8 cellular contexts compared by ENCODE assay signal in the genomic region with DNA sequence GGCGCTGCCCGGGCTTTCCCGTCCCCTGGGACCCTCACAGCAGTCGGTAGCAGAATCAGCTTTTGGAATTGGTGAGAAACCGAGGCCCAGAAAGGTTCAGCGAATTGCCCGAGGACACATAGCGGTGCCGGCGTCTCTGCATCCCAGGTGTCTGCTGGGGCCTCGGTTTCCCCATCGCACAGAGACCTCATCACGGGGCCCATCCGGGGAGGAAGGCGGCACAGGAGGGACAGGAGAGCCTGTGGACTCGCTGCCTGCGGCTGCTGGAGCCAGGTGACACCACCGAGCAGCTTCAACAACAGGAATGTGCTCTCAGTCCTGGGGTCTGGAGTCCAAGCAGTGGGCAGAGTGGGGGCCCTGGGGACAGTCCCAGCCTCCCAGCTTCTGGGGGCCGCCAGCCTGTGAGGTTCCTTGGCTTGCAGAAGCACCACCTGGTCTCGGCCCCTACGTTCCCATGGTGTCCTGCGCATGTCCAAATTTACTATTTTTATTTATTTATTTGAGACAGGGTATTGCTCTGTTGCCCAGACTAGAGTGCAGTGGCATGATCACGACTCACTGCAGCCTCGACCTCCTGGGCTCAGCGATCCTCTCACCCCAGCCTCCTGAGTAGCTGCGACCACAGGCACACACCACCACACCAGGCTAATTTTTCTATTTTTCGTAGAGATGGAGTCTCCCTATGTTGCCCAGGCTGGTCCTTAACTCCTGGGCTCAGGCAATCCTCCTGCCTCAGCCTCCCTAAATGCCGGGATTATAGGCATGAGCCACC. TPM values are rescaled to one million over a fixed set of nuclear protein-coding genes. Genes with fewer than 3 reads are reported as not detected.
A peak's percentile ranks its signal among the peaks of the same experiment; 100 is the strongest.
DNase-seq lines count a peak whose midpoint lies in the region; ATAC-seq and TF ChIP-seq lines count a peak whose summit lies in the region.

No MANE protein-coding gene starts in this region.

- peak overlapping the region; percentile 92 for H2AFZ ChIP-seq in mammary epithelial cell (ENCODE audit: low read depth, low read length)

- H4K20me1 ChIP-seq in mammary epithelial cell (ENCODE audit: insufficient read depth, low read length) = no peaks in the 10 kb centered on the region

- dilution Hi-C loops in mammary epithelial cell (cut with HindIII; ENCODE audit: low sequenced_read_pairs) = loop anchor here (10.0 kb wide), 1 partner anchor 161 kb away; no protein-coding TSS in a partner anchor

- H3K9ac ChIP-seq in mammary epithelial cell (ENCODE audit: insufficient read depth, low read length) = no peak overlapping the region

- in situ Hi-C loops in mammary epithelial cell (cut with MboI; ENCODE audit: low sequenced_read_pairs in 2 of 2) = no loop called here

- H3K9me3 Mint-ChIP-seq in stimulated activated naive CD8-positive, alpha-beta T cell treated with anti-CD3 and anti-CD28 coated beads, Interleukin-15, amount 100 ng/mL, for 72 hours = no peaks in the 10 kb centered on the region

- no peak for DNase-seq in stimulated activated naive CD8-positive, alpha-beta T cell treated with anti-CD3 and anti-CD28 coated beads, Interleukin-15, amount 100 ng/mL, for 72 hours
- DNase-seq in stimulated activated naive CD8-positive, alpha-beta T cell treated with anti-CD3 and anti-CD28 coated beads, Interleukin-15, Interleukin-2, amounts not matched to agents 100 U/mL and 50 U/mL, for 24 hours = no peak
- DNase-seq in mammary epithelial cell (no peak), DMS 273 treated with DMSO at 0.1 percent for 48 hours (lab: John Stamatoyannopoulos, UW) (no peak), SJCRH30 (no peak), NCI-H82 treated with DMSO at 0.1 percent for 48 hours (lab: John Stamatoyannopoulos, UW; ENCODE audit: unreplicated experiment) (no peak)

- no TSS peak for BruUV-seq in mammary epithelial cell (replicated peaks; lab: Mats Ljungman, UMichigan)

- peaks cover 43% of the 10 kb centered on the region for H3K79me2 ChIP-seq in mammary epithelial cell (ENCODE audit: insufficient read depth, low read length)

- H3K27me3 ChIP-seq in mammary epithelial cell (ENCODE audit: insufficient read depth, low read length) = no peaks in the 10 kb centered on the region
- no peaks in the 10 kb centered on the region for H3K27me3 ChIP-seq in muscle layer of duodenum (ENCODE audit: low read depth, low read length)
- H3K27me3 ChIP-seq in SJCRH30 = no peaks in the 10 kb centered on the region

- peaks cover 25% of the 10 kb centered on the region for H3K4me1 Mint-ChIP-seq in stimulated activated naive CD8-positive, alpha-beta T cell treated with anti-CD3 and anti-CD28 coated beads, Interleukin-15, amount 100 ng/mL, for 72 hours

- no peak for ATAC-seq in stimulated activated naive CD8-positive, alpha-beta T cell treated with anti-CD3 and anti-CD28 coated beads, Interleukin-15, amount 100 ng/mL, for 72 hours
- no peak for ATAC-seq in stimulated activated naive CD8-positive, alpha-beta T cell treated with anti-CD3 and anti-CD28 coated beads, Interleukin-15, Interleukin-2, amounts not matched to agents 100 U/mL and 50 U/mL, for 24 hours
- ATAC-seq in GM18873 (IDR thresholded peaks at IDR 0.05; ENCODE audit: low FRiP score, unreplicated experiment) = no peak

- H3K36me3 ChIP-seq in mammary epithelial cell (ENCODE audit: insufficient read depth, low read length) (peaks cover 8% of the 10 kb centered on the region), muscle layer of duodenum (ENCODE audit: control insufficient read depth in 1 of 2, insufficient read depth in 2 of 2, low read length in 2 of 2) (peaks cover 16 to 21% of the 10 kb centered on the region in 2 donors), SJCRH30 (peaks cover 8% of the 10 kb centered on the region; the same call in 1 of the 2 replicates)

- H3K27ac Mint-ChIP-seq in stimulated activated naive CD8-positive, alpha-beta T cell treated with anti-CD3 and anti-CD28 coated beads, Interleukin-15, amount 100 ng/mL, for 72 hours = no peak overlapping the region

- no peaks in the 10 kb centered on the region for H3K9me3 ChIP-seq in mammary epithelial cell (replicated peaks; ENCODE audit: insufficient read depth, low read length)
- no peaks in the 10 kb centered on the region for H3K9me3 ChIP-seq in muscle layer of duodenum (ENCODE audit: control insufficient read depth in 1 of 2, low read length in 2 of 2)
- H3K9me3 ChIP-seq in SJCRH30 (replicated peaks) = no peaks in the 10 kb centered on the region

- H3K4me1 ChIP-seq in mammary epithelial cell (ENCODE audit: insufficient read depth, low read length) (peaks cover 12% of the 10 kb centered on the region), muscle layer of duodenum (ENCODE audit: control insufficient read depth in 1 of 2, insufficient read depth in 2 of 2, low read length in 2 of 2) (peaks cover 0 to 27% of the 10 kb centered on the region in 2 donors), SJCRH30 (no peaks in the 10 kb centered on the region)

- H3K27ac ChIP-seq in mammary epithelial cell (ENCODE audit: insufficient read depth, low read depth, low read length) (no peak overlapping the region), muscle layer of duodenum (ENCODE audit: low read length) (no peak overlapping the region), SJCRH30 (no peak overlapping the region)

- no peaks in the 10 kb centered on the region for H3K27me3 Mint-ChIP-seq in stimulated activated naive CD8-positive, alpha-beta T cell treated with anti-CD3 and anti-CD28 coated beads, Interleukin-15, amount 100 ng/mL, for 72 hours

- peak overlapping the region; percentile 80 for H3K4me2 ChIP-seq in mammary epithelial cell (ENCODE audit: insufficient read depth, low read depth, low read length)

- intact Hi-C loops in mammary epithelial cell (cut with micrococcal nuclease) = no loop called here

- 65% methylated on average over 16 of the region's 28 CpGs for WGBS in mammary epithelial cell (ENCODE audit: low coverage, missing lambda C conversion rate)

- peak overlapping the region in 2 of 3 experiments; percentile 40 to 46 for H3K4me3 ChIP-seq in mammary epithelial cell (replicated peaks in 1 of 3; ENCODE audit: insufficient read depth in 1 of 3, low read depth in 2 of 3, low read length in 3 of 3)
- H3K4me3 ChIP-seq in muscle layer of duodenum (ENCODE audit: low read depth in 1 of 2, low read length in 2 of 2) = peak overlapping the region; percentile 46 to 93
- H3K4me3 ChIP-seq in SJCRH30 = no peak overlapping the region

- peak overlapping the region; percentile 92 to 97 for H3K4me3 Mint-ChIP-seq in stimulated activated naive CD8-positive, alpha-beta T cell treated with anti-CD3 and anti-CD28 coated beads, Interleukin-15, amount 100 ng/mL, for 72 hours

- CTCF ChIA-PET in mammary epithelial cell (lab: Charles Lee; ENCODE audit: low non-redundant PET) = no interaction called here

- no peak for TF ChIP-seq CTCF in mammary epithelial cell (conservative IDR thresholded peaks at IDR 0.05 in 1 of 2, IDR thresholded peaks at IDR 0.05 in 1 of 2; ENCODE audit: extremely low read depth in 1 of 2, insufficient read depth in 1 of 2, low read depth in 1 of 2, low read length in 2 of 2)

RNA-seq across cellular contexts. Expression of a gene that starts 0.5 kb away (rescaled TPM):
- total RNA-seq in mammary epithelial cell = 10 to 100 TPM; 11.2 to 15.9 TPM
- 4.5 TPM for polyA plus RNA-seq in mammary epithelial cell
- polyA minus RNA-seq in mammary epithelial cell = 1.9 TPM
- total RNA-seq in SJCRH30 (2014; rRNA removed; shearing (Covaris generic)) = 6.4 and 8.6 TPM in 2 replicates

RNA-seq across cellular contexts. Expression of a gene that starts 7.1 kb away (rescaled TPM):
- not detected for total RNA-seq in mammary epithelial cell
- not detected for polyA plus RNA-seq in mammary epithelial cell
- not detected for polyA minus RNA-seq in mammary epithelial cell
- not detected in 2 replicates for total RNA-seq in SJCRH30 (2014; rRNA removed; shearing (Covaris generic))

RNA-seq across cellular contexts. Expression of a gene that starts 21.4 kb away (rescaled TPM):
- total RNA-seq in mammary epithelial cell = 10 to 100 TPM; 11.0 to 21.4 TPM
- polyA plus RNA-seq in mammary epithelial cell = 9.3 TPM
- 31.4 TPM for polyA minus RNA-seq in mammary epithelial cell
- total RNA-seq in SJCRH30 (2014; rRNA removed; shearing (Covaris generic)) = 0.04 TPM in 1 of 2 replicates, not detected in the other

Comparison
In these comparisons a context has a peak if more than half of its experiments do, and no peak if none do; other contexts are left out.
1. RNA of a gene that starts 21.4 kb away (total RNA-seq): 11.0 to 21.4 TPM in mammary epithelial cell; 0.04 TPM in SJCRH30; every median in the first group is over 10 times any median in the second.